In genomic region chr6:143752459-143752858, GRCh38 we compare ENCODE assay signal across 14 cellular contexts.
A peak's percentile ranks its signal among the peaks of the same experiment; 100 is the strongest.
DNase-seq lines count a peak whose midpoint lies in the region; ATAC-seq and TF ChIP-seq lines count a peak whose summit lies in the region.
"Had no signal": no experiment of that assay in that cellular context is flagged by ENCODE, and none has a peak within 500 bp of the region (broad histone marks: within the 10 kb centered on the region; RNA-seq: fewer than 3 reads in every experiment).

No MANE protein-coding gene starts in this region.

- H3K79me2 ChIP-seq in GM23338 (replicated peaks; ENCODE audit: insufficient read depth), result no peaks in the 10 kb centered on the region; the same call in 1 of the 2 replicates

- no peaks in the 10 kb centered on the region for H3K27me3 ChIP-seq in GM23338 (ENCODE audit: insufficient read depth)
- H3K27me3 ChIP-seq: BLaER1 treated with 17β-estradiol and CSF1 and Interleukin-3, amounts not matched to agents 10 nM and 100 nM had no signal

- 0 out of 2 replicates have a peak, but pooled peaks cover 2% of the 10 kb centered on the region for H3F3A ChIP-seq in GM23338 (replicated peaks; ENCODE audit: low read depth)

- peaks cover 53% of the 10 kb centered on the region for H3K4me1 ChIP-seq in GM23338 (ENCODE audit: insufficient read depth)

- H3K27ac ChIP-seq in GM23338 (ENCODE audit: low read depth), result no peak overlapping the region
- H3K27ac ChIP-seq: BLaER1 treated with 17β-estradiol and CSF1 and Interleukin-3, amounts not matched to agents 10 nM and 100 nM had no signal

- no peak overlapping the region for H2AFZ ChIP-seq in GM23338

- no peak overlapping the region for H3K4me3 ChIP-seq in GM23338
- H3K4me3 ChIP-seq: BLaER1 treated with 17β-estradiol and CSF1 and Interleukin-3, amounts not matched to agents 10 nM and 100 nM had no signal

- H3K4me2 ChIP-seq in GM23338, result no peak overlapping the region
- H3K4me2 ChIP-seq: BLaER1 treated with 17β-estradiol and CSF1 and Interleukin-3, amounts not matched to agents 10 nM and 100 nM had no signal

- H3K27me3 Mint-ChIP-seq in GM23338 (ENCODE audit: insufficient read depth, low read depth, poor library complexity), result peaks cover 5% of the 10 kb centered on the region
- no peaks in the 10 kb centered on the region for H3K27me3 Mint-ChIP-seq in HFFc6 (ENCODE audit: insufficient read depth)
- no peaks in the 10 kb centered on the region for H3K27me3 Mint-ChIP-seq in WTC11 (ENCODE audit: low read depth)
- H3K27me3 Mint-ChIP-seq in mesothelial cell of epicardium (ENCODE audit: low read depth), result no peaks in the 10 kb centered on the region
- no peaks in the 10 kb centered on the region for H3K27me3 Mint-ChIP-seq in activated T-helper 17 cell treated with anti-CD3 and anti-CD28 coated beads, Interleukin-2, amount 50 U/mL, for 72 hours
- H3K27me3 Mint-ChIP-seq: CD4-positive, CD25-positive, alpha-beta regulatory T cell; IgD-negative memory B cell had no signal

- CTCF ChIA-PET in WTC11 (lab: Charles Lee), result no interaction called here

- no peaks in the 10 kb centered on the region for H3K9me2 ChIP-seq in GM23338 (ENCODE audit: insufficient read depth)

- H4K20me1 ChIP-seq in GM23338 (replicated peaks; ENCODE audit: insufficient read depth), result no peaks in the 10 kb centered on the region
- H4K20me1 ChIP-seq: BLaER1 treated with 17β-estradiol and CSF1 and Interleukin-3, amounts not matched to agents 10 nM and 100 nM had no signal

- H3K4me1 Mint-ChIP-seq in GM23338 (peaks cover 46% of the 10 kb centered on the region), HFFc6 (ENCODE audit: low read depth) (peaks cover 13% of the 10 kb centered on the region), WTC11 (peaks cover 58% of the 10 kb centered on the region), mesothelial cell of epicardium (peaks cover 63% of the 10 kb centered on the region)
- H3K4me1 Mint-ChIP-seq in activated T-helper 17 cell treated with anti-CD3 and anti-CD28 coated beads, Interleukin-2, amount 50 U/mL, for 72 hours, result peaks cover 12% of the 10 kb centered on the region
- H3K4me1 Mint-ChIP-seq: IgD-negative memory B cell had no signal

- H3K4me3 Mint-ChIP-seq in GM23338, result no peak overlapping the region
- no peak overlapping the region for H3K4me3 Mint-ChIP-seq in HFFc6
- H3K4me3 Mint-ChIP-seq in WTC11, result no peak overlapping the region
- H3K4me3 Mint-ChIP-seq in mesothelial cell of epicardium, result no peak overlapping the region
- H3K4me3 Mint-ChIP-seq in activated T-helper 17 cell treated with anti-CD3 and anti-CD28 coated beads, Interleukin-2, amount 50 U/mL, for 72 hours, result no peak overlapping the region
- H3K4me3 Mint-ChIP-seq: CD4-positive, CD25-positive, alpha-beta regulatory T cell; IgD-negative memory B cell had no signal

- no peaks in the 10 kb centered on the region for H3K36me3 ChIP-seq in GM23338 (ENCODE audit: insufficient read depth)

- peak overlapping the region; percentile 18; the same call in 1 of the 2 replicates for H3K27ac Mint-ChIP-seq in GM23338
- peak overlapping the region; percentile 29; the same call in 1 of the 2 replicates for H3K27ac Mint-ChIP-seq in HFFc6
- peak overlapping the region; percentile 75 for H3K27ac Mint-ChIP-seq in WTC11
- H3K27ac Mint-ChIP-seq in mesothelial cell of epicardium, result peak overlapping the region; percentile 54
- H3K27ac Mint-ChIP-seq in activated T-helper 17 cell treated with anti-CD3 and anti-CD28 coated beads, Interleukin-2, amount 50 U/mL, for 72 hours, result no peak overlapping the region
- H3K27ac Mint-ChIP-seq: IgD-negative memory B cell had no signal

- POLR2A ChIA-PET in WTC11 (lab: Charles Lee), result no interaction called here

- DNase-seq in GM23338 (ENCODE audit: low spot score) (no peak), HFFc6 (no peak), WTC11 (ENCODE audit: low spot score) (no peak), mesothelial cell of epicardium (ENCODE audit: low spot score in 2 of 2, unreplicated experiment in 2 of 2) (no peak), dermis blood vessel endothelial cell (no peak)
- DNase-seq: ACHN; Calu3; CD4-positive, CD25-positive, alpha-beta regulatory T cell; DMS 273 treated with DMSO at 0.1 percent for 48 hours had no signal

- peaks cover 13% of the 10 kb centered on the region for H3K36me3 Mint-ChIP-seq in GM23338 (ENCODE audit: low read depth)
- H3K36me3 Mint-ChIP-seq in HFFc6 (ENCODE audit: low read depth), result peaks cover 19% of the 10 kb centered on the region
- H3K36me3 Mint-ChIP-seq in WTC11, result peaks cover 25% of the 10 kb centered on the region
- peaks cover 2% of the 10 kb centered on the region for H3K36me3 Mint-ChIP-seq in mesothelial cell of epicardium
- peaks cover 50% of the 10 kb centered on the region for H3K36me3 Mint-ChIP-seq in activated T-helper 17 cell treated with anti-CD3 and anti-CD28 coated beads, Interleukin-2, amount 50 U/mL, for 72 hours (ENCODE audit: low read depth)

- H3K9me3 Mint-ChIP-seq in GM23338, result no peaks in the 10 kb centered on the region; the same call in 2 of the 3 replicates
- H3K9me3 Mint-ChIP-seq in HFFc6, result no peaks in the 10 kb centered on the region
- no peaks in the 10 kb centered on the region for H3K9me3 Mint-ChIP-seq in WTC11
- H3K9me3 Mint-ChIP-seq in mesothelial cell of epicardium, result no peaks in the 10 kb centered on the region
- H3K9me3 Mint-ChIP-seq in activated T-helper 17 cell treated with anti-CD3 and anti-CD28 coated beads, Interleukin-2, amount 50 U/mL, for 72 hours, result no peaks in the 10 kb centered on the region
- H3K9me3 Mint-ChIP-seq: CD4-positive, CD25-positive, alpha-beta regulatory T cell; IgD-negative memory B cell had no signal

- no peak for TF ChIP-seq CTCF in GM23338 (conservative IDR thresholded peaks at IDR 0.05; ENCODE audit: low read depth in 2 of 2)
- TF ChIP-seq CTCF in HFFc6 (IDR thresholded peaks at IDR 0.05), result no peak
- no peak for TF ChIP-seq CTCF in WTC11 (IDR thresholded peaks at IDR 0.05)
- TF ChIP-seq CTCF in mesothelial cell of epicardium (IDR thresholded peaks at IDR 0.05; ENCODE audit: unreplicated experiment), result no peak

- ATAC-seq in GM23338, result no peak
- no peak for ATAC-seq in WTC11
- no peak for ATAC-seq in activated T-helper 17 cell treated with anti-CD3 and anti-CD28 coated beads, Interleukin-2, amount 50 U/mL, for 72 hours (replicated peaks)
- no peak for ATAC-seq in HG02678 (IDR thresholded peaks at IDR 0.05; ENCODE audit: unreplicated experiment)
- ATAC-seq: HCT116 had no signal

TF ChIP-seq in GM23338, 12 proteins besides CTCF, POLR2A, EP300 and RAD21 (continues in another document):
- TF ChIP-seq POLR2AphosphoS5 (IDR thresholded peaks at IDR 0.05; ENCODE audit: low read depth), result no peak
- no peak for TF ChIP-seq NANOG (IDR thresholded peaks at IDR 0.05; ENCODE audit: borderline replicate concordance)
- TF ChIP-seq ZNF114 (CRISPR knock-in tag; IDR thresholded peaks at IDR 0.05), result no peak
- TF ChIP-seq EZH2phosphoT487 (IDR thresholded peaks at IDR 0.05; ENCODE audit: unreplicated experiment), result no peak
- TF ChIP-seq ZNF331 (CRISPR knock-in tag; IDR thresholded peaks at IDR 0.05; ENCODE audit: low read depth), result no peak

TF ChIP-seq in WTC11, 78 proteins besides CTCF, POLR2A, EP300 and RAD21 (continues in another document):
- TF ChIP-seq ZNF263 (CRISPR knock-in tag; IDR thresholded peaks at IDR 0.05; ENCODE audit: low read depth), result no peak
- TF ChIP-seq, protein P1, sequence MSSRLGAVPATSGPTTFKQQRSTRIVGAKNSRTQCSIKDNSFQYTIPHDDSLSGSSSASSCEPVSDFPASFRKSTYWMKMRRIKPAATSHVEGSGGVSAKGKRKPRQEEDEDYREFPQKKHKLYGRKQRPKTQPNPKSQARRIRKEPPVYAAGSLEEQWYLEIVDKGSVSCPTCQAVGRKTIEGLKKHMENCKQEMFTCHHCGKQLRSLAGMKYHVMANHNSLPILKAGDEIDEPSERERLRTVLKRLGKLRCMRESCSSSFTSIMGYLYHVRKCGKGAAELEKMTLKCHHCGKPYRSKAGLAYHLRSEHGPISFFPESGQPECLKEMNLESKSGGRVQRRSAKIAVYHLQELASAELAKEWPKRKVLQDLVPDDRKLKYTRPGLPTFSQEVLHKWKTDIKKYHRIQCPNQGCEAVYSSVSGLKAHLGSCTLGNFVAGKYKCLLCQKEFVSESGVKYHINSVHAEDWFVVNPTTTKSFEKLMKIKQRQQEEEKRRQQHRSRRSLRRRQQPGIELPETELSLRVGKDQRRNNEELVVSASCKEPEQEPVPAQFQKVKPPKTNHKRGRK (CRISPR knock-in tag; IDR thresholded peaks at IDR 0.05; ENCODE audit: borderline replicate concordance), result no peak
- no peak for TF ChIP-seq TEAD4 (CRISPR knock-in tag; IDR thresholded peaks at IDR 0.05)
- TF ChIP-seq, protein P2, sequence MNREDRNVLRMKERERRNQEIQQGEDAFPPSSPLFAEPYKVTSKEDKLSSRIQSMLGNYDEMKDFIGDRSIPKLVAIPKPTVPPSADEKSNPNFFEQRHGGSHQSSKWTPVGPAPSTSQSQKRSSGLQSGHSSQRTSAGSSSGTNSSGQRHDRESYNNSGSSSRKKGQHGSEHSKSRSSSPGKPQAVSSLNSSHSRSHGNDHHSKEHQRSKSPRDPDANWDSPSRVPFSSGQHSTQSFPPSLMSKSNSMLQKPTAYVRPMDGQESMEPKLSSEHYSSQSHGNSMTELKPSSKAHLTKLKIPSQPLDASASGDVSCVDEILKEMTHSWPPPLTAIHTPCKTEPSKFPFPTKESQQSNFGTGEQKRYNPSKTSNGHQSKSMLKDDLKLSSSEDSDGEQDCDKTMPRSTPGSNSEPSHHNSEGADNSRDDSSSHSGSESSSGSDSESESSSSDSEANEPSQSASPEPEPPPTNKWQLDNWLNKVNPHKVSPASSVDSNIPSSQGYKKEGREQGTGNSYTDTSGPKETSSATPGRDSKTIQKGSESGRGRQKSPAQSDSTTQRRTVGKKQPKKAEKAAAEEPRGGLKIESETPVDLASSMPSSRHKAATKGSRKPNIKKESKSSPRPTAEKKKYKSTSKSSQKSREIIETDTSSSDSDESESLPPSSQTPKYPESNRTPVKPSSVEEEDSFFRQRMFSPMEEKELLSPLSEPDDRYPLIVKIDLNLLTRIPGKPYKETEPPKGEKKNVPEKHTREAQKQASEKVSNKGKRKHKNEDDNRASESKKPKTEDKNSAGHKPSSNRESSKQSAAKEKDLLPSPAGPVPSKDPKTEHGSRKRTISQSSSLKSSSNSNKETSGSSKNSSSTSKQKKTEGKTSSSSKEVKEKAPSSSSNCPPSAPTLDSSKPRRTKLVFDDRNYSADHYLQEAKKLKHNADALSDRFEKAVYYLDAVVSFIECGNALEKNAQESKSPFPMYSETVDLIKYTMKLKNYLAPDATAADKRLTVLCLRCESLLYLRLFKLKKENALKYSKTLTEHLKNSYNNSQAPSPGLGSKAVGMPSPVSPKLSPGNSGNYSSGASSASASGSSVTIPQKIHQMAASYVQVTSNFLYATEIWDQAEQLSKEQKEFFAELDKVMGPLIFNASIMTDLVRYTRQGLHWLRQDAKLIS (CRISPR knock-in tag; IDR thresholded peaks at IDR 0.05; ENCODE audit: borderline replicate concordance), result no peak
